In genomic region chr11:92886243-92886905, GRCh38 we compare ENCODE assay signal across 8 cellular contexts.
DNase-seq lines count a peak whose midpoint lies in the region; ATAC-seq lines count a peak whose summit lies in the region.

No MANE protein-coding gene starts in this region.

- H3K9me2 ChIP-seq in GM23248 (ENCODE audit: insufficient read depth), result no peaks in the 10 kb centered on the region

- in situ Hi-C loops in GM23248 (cut with MboI), result no loop called here

- no peak for ATAC-seq in GM19324 (IDR thresholded peaks at IDR 0.05; ENCODE audit: low FRiP score, unreplicated experiment)

- H4K20me1 ChIP-seq in GM23248 (ENCODE audit: insufficient read depth), result no peaks in the 10 kb centered on the region

- 7 to 14% methylated on average over 4 of the region's 4 CpGs for WGBS in GM23248 (ENCODE audit: low coverage in 1 of 2, low lambda C conversion rate in 2 of 2, missing lambda C conversion rate in 2 of 2), 2 experiments

- no peak overlapping the region for H3K27ac ChIP-seq in GM23248

- no peaks in the 10 kb centered on the region for H3K9me3 Mint-ChIP-seq in activated CD4-positive, alpha-beta T cell treated with anti-CD3 and anti-CD28 coated beads, Interleukin-2, amount 10 ng/mL, durations not matched to agents 7 days and 5 days

- no peak overlapping the region for H3K4me2 ChIP-seq in GM23248 (ENCODE audit: unreplicated experiment)

- H3K27me3 Mint-ChIP-seq in activated CD4-positive, alpha-beta T cell treated with anti-CD3 and anti-CD28 coated beads, Interleukin-2, amount 10 ng/mL, durations not matched to agents 7 days and 5 days, result no peaks in the 10 kb centered on the region

- peak; percentile 18 for DNase-seq in activated CD4-positive, alpha-beta T cell treated with anti-CD3 and anti-CD28 coated beads, Interleukin-2, amount 10 ng/mL, durations not matched to agents 7 days and 5 days
- no peak for DNase-seq in activated CD4-positive, alpha-beta T cell treated with anti-CD3 and anti-CD28 coated beads for 1 hour
- peak; percentile 61 for DNase-seq in GM23248
- peak; percentile 23 for DNase-seq in LoVo (ENCODE audit: low spot score)
- peak; percentile 31 for DNase-seq in RPMI7951 (ENCODE audit: low read depth)
- DNase-seq in epidermal melanocyte (ENCODE audit: insufficient read length, low spot score), result peak; percentile 51
- peak; percentile 37 for DNase-seq in mucosa of gallbladder (ENCODE audit: low spot score)

- no peaks in the 10 kb centered on the region for H3K36me3 Mint-ChIP-seq in activated CD4-positive, alpha-beta T cell treated with anti-CD3 and anti-CD28 coated beads, Interleukin-2, amount 10 ng/mL, durations not matched to agents 7 days and 5 days (ENCODE audit: low read depth)

- no peak overlapping the region for H3K27ac Mint-ChIP-seq in activated CD4-positive, alpha-beta T cell treated with anti-CD3 and anti-CD28 coated beads, Interleukin-2, amount 10 ng/mL, durations not matched to agents 7 days and 5 days

- H3K36me3 ChIP-seq in GM23248 (ENCODE audit: low read depth), result no peaks in the 10 kb centered on the region

- POLR2A ChIA-PET in activated CD4-positive, alpha-beta T cell treated with anti-CD3 and anti-CD28 coated beads, Interleukin-2, amount 10 ng/mL, durations not matched to agents 7 days and 5 days (lab: Charles Lee), result no interaction called here

- no peak overlapping the region for H2AFZ ChIP-seq in GM23248

- no peaks in the 10 kb centered on the region for H3K4me1 Mint-ChIP-seq in activated CD4-positive, alpha-beta T cell treated with anti-CD3 and anti-CD28 coated beads, Interleukin-2, amount 10 ng/mL, durations not matched to agents 7 days and 5 days

- no peaks in the 10 kb centered on the region for H3K27me3 ChIP-seq in GM23248 (replicated peaks; ENCODE audit: insufficient read depth)

- peaks cover 3% of the 10 kb centered on the region; the same call in 1 of the 2 replicates for H3K4me1 ChIP-seq in GM23248 (ENCODE audit: insufficient read depth)

- no peak overlapping the region for H3K9ac ChIP-seq in GM23248

- no peaks in the 10 kb centered on the region for H3K79me2 ChIP-seq in GM23248 (ENCODE audit: insufficient read depth)

- H3F3A ChIP-seq in GM23248 (ENCODE audit: insufficient read depth), result no peaks in the 10 kb centered on the region

- no peak overlapping the region for H3K4me3 Mint-ChIP-seq in activated CD4-positive, alpha-beta T cell treated with anti-CD3 and anti-CD28 coated beads, Interleukin-2, amount 10 ng/mL, durations not matched to agents 7 days and 5 days

- CTCF ChIA-PET in activated CD4-positive, alpha-beta T cell treated with anti-CD3 and anti-CD28 coated beads, Interleukin-2, amount 10 ng/mL, durations not matched to agents 7 days and 5 days (lab: Charles Lee), result no interaction called here

- H3K9me3 ChIP-seq in GM23248 (ENCODE audit: low read depth), result no peaks in the 10 kb centered on the region

- no peak overlapping the region for H3K4me3 ChIP-seq in GM23248
